26 cellular contexts compared by ENCODE assay signal in genomic region chr5:157233515-157233914, GRCh38. TPM values are rescaled to one million over a fixed set of nuclear protein-coding genes. Genes with fewer than 3 reads are reported as not detected.
DNase-seq lines count a peak whose midpoint lies in the region; ATAC-seq, FAIRE-seq and TF ChIP-seq lines count a peak whose summit lies in the region.
"Had no signal": no experiment of that assay in that cellular context is flagged by ENCODE, and none has a peak within 500 bp of the region (broad histone marks: within the 10 kb centered on the region; RNA-seq: fewer than 3 reads in every experiment).

No MANE protein-coding gene starts in this region.

- H4K91ac ChIP-seq in H1 (replicated peaks; ENCODE audit: insufficient read length, low read length) = no peak overlapping the region

- no peak overlapping the region for H2BK20ac ChIP-seq in H1 (ENCODE audit: low read length)

- no peak for ATAC-seq in activated CD8-positive, alpha-beta memory T cell treated with anti-CD3 and anti-CD28 coated beads, Interleukin-2, amount 10 ng/mL, durations not matched to agents 7 days and 5 days
- no peak for ATAC-seq in HG03108 (IDR thresholded peaks at IDR 0.05; ENCODE audit: unreplicated experiment)
- ATAC-seq: body of pancreas, WTC11 had no signal

- no peak overlapping the region for H3K14ac ChIP-seq in H1 (ENCODE audit: insufficient read length)

- no peak overlapping the region for H3K23ac ChIP-seq in H1 (ENCODE audit: insufficient read length)

- H3K36me3 Mint-ChIP-seq in activated CD8-positive, alpha-beta memory T cell treated with anti-CD3 and anti-CD28 coated beads, Interleukin-2, amount 10 ng/mL, durations not matched to agents 7 days and 5 days = peaks cover 78% of the 10 kb centered on the region
- peaks cover 27 to 93% (median 35%) of the 10 kb centered on the region in 3 donors for H3K36me3 Mint-ChIP-seq in CD8-positive, alpha-beta memory T cell
- H3K36me3 Mint-ChIP-seq in activated T-helper 2 cell treated with anti-CD3 and anti-CD28 coated beads, Interferon-gamma antibody, Interleukin-2, Interleukin-4, amounts not matched to agents 10 μg/mL and 5 μg/mL and 100 μg/mL, durations not matched to agents 14 hours and 24 hours and 36 hours (ENCODE audit: low read depth) = peaks cover 86% of the 10 kb centered on the region
- H3K36me3 Mint-ChIP-seq in endothelial cell (ENCODE audit: low read depth, unreplicated experiment) = no peaks in the 10 kb centered on the region
- H3K36me3 Mint-ChIP-seq: naive B cell, WTC11 had no signal

- intact Hi-C loops in activated T-helper 2 cell treated with anti-CD3 and anti-CD28 coated beads, Interferon-gamma antibody, Interleukin-2, Interleukin-4, amounts not matched to agents 10 μg/mL and 5 μg/mL and 100 μg/mL, durations not matched to agents 14 hours and 24 hours and 36 hours (cut with micrococcal nuclease) = no loop called here

- H3K36me3 ChIP-seq in CD8-positive, alpha-beta memory T cell (ENCODE audit: insufficient read depth, low read length) = peaks cover 86% of the 10 kb centered on the region
- no peaks in the 10 kb centered on the region for H3K36me3 ChIP-seq in H1 (ENCODE audit: control insufficient read depth in 2 of 4, insufficient read depth in 4 of 4, low read length in 3 of 4)
- H3K36me3 ChIP-seq: esophagus muscularis mucosa, suprapubic skin had no signal

- H3K9me3 ChIP-seq in CD8-positive, alpha-beta memory T cell (ENCODE audit: low read length) = no peaks in the 10 kb centered on the region
- H3K9me3 ChIP-seq in H1 (ENCODE audit: insufficient read depth in 2 of 2, low read depth in 1 of 2, low read length in 1 of 2) = no peaks in the 10 kb centered on the region
- H3K9me3 ChIP-seq: body of pancreas, Caco-2, esophagus muscularis mucosa, suprapubic skin had no signal

- H4K5ac ChIP-seq in H1 (ENCODE audit: insufficient read length, low read depth, low read length) = no peak overlapping the region

- H3K4me3 Mint-ChIP-seq in activated CD8-positive, alpha-beta memory T cell treated with anti-CD3 and anti-CD28 coated beads, Interleukin-2, amount 10 ng/mL, durations not matched to agents 7 days and 5 days = no peak overlapping the region
- peak overlapping the region in 3 of 7 donors; percentile 8 to 46 (median 10) for H3K4me3 Mint-ChIP-seq in CD8-positive, alpha-beta memory T cell
- no peak overlapping the region for H3K4me3 Mint-ChIP-seq in activated T-helper 2 cell treated with anti-CD3 and anti-CD28 coated beads, Interferon-gamma antibody, Interleukin-2, Interleukin-4, amounts not matched to agents 10 μg/mL and 5 μg/mL and 100 μg/mL, durations not matched to agents 14 hours and 24 hours and 36 hours (ENCODE audit: low read depth)
- H3K4me3 Mint-ChIP-seq in endothelial cell (ENCODE audit: unreplicated experiment) = no peak overlapping the region
- H3K4me3 Mint-ChIP-seq: B cell, HFFc6, naive B cell, WTC11 had no signal

- H3K9me3 Mint-ChIP-seq in activated CD8-positive, alpha-beta memory T cell treated with anti-CD3 and anti-CD28 coated beads, Interleukin-2, amount 10 ng/mL, durations not matched to agents 7 days and 5 days (ENCODE audit: low read depth) = no peaks in the 10 kb centered on the region
- no peaks in the 10 kb centered on the region for H3K9me3 Mint-ChIP-seq in CD8-positive, alpha-beta memory T cell
- H3K9me3 Mint-ChIP-seq in activated T-helper 2 cell treated with anti-CD3 and anti-CD28 coated beads, Interferon-gamma antibody, Interleukin-2, Interleukin-4, amounts not matched to agents 10 μg/mL and 5 μg/mL and 100 μg/mL, durations not matched to agents 14 hours and 24 hours and 36 hours = no peaks in the 10 kb centered on the region
- no peaks in the 10 kb centered on the region for H3K9me3 Mint-ChIP-seq in endothelial cell (ENCODE audit: unreplicated experiment)
- H3K9me3 Mint-ChIP-seq: HFFc6, naive B cell, WTC11 had no signal

- H3K9ac ChIP-seq in H1 (replicated peaks in 1 of 4; ENCODE audit: extremely low read depth in 1 of 4, low read depth in 3 of 4, low read length in 3 of 4) = no peak overlapping the region

- no peak for TF ChIP-seq EP300 in H1 (IDR thresholded peaks at IDR 0.05; ENCODE audit: borderline replicate concordance in 1 of 2, low read depth in 2 of 2, low read length in 2 of 2)

- no peak overlapping the region for H2BK120ac ChIP-seq in H1 (replicated peaks; ENCODE audit: low read depth, low read length)

- CTCF ChIA-PET in activated CD8-positive, alpha-beta memory T cell treated with anti-CD3 and anti-CD28 coated beads, Interleukin-2, amount 10 ng/mL, durations not matched to agents 7 days and 5 days (lab: Charles Lee) = interaction anchor here (1.1 to 1.3 kb wide), 2 partner anchors 39 to 70 kb away, joined by 3 read pairs; no protein-coding TSS in a partner anchor
- CTCF ChIA-PET in CD8-positive, alpha-beta memory T cell (lab: Charles Lee) = interaction anchor here (1.6 kb wide), 1 partner anchor 30 kb away, joined by 3 read pairs; no protein-coding TSS in a partner anchor
- CTCF ChIA-PET in H1 (lab: Charles Lee; ENCODE audit: partially characterized antibody) = interaction anchor here (0.9 to 2.0 kb wide), 3 partner anchors 19 to 21 kb away, joined by 4 to 5 read pairs (median 4); no protein-coding TSS in a partner anchor

- H2AFZ ChIP-seq in H1 (ENCODE audit: low read length) = no peak overlapping the region
- H2AFZ ChIP-seq: PC-9 had no signal

- H3K4me1 Mint-ChIP-seq in activated CD8-positive, alpha-beta memory T cell treated with anti-CD3 and anti-CD28 coated beads, Interleukin-2, amount 10 ng/mL, durations not matched to agents 7 days and 5 days = peaks cover 25% of the 10 kb centered on the region
- peaks cover 36 to 78% (median 57%) of the 10 kb centered on the region in 3 donors for H3K4me1 Mint-ChIP-seq in CD8-positive, alpha-beta memory T cell
- peaks cover 24% of the 10 kb centered on the region for H3K4me1 Mint-ChIP-seq in activated T-helper 2 cell treated with anti-CD3 and anti-CD28 coated beads, Interferon-gamma antibody, Interleukin-2, Interleukin-4, amounts not matched to agents 10 μg/mL and 5 μg/mL and 100 μg/mL, durations not matched to agents 14 hours and 24 hours and 36 hours (ENCODE audit: low read depth)
- H3K4me1 Mint-ChIP-seq in endothelial cell (ENCODE audit: unreplicated experiment) = no peaks in the 10 kb centered on the region
- H3K4me1 Mint-ChIP-seq: B cell had no signal

- no peak overlapping the region for H3K4me2 ChIP-seq in H1 (ENCODE audit: insufficient read depth in 1 of 2, low read depth in 2 of 2, low read length in 2 of 2)
- H3K4me2 ChIP-seq: PC-9 had no signal

- no peak overlapping the region for H2BK15ac ChIP-seq in H1 (ENCODE audit: low read length)

- no peak for TF ChIP-seq POLR2A in H1 (IDR thresholded peaks at IDR 0.05; ENCODE audit: control extremely low read depth in 1 of 2, low read depth in 2 of 2, low read length in 2 of 2)

- H2BK12ac ChIP-seq in H1 (ENCODE audit: low read depth, low read length) = no peak overlapping the region

- no peak overlapping the region for H3K18ac ChIP-seq in H1 (ENCODE audit: extremely low read depth, low read length)

- H3K56ac ChIP-seq in H1 (replicated peaks; ENCODE audit: insufficient read length, low read depth, low read length) = no peak overlapping the region

- H3K4me3 ChIP-seq in CD8-positive, alpha-beta memory T cell (ENCODE audit: low read length) = no peak overlapping the region
- H3K4me3 ChIP-seq in H1 (ENCODE audit: extremely low read depth in 1 of 4, insufficient read depth in 2 of 4, low read depth in 3 of 4, low read length in 4 of 4) = no peak overlapping the region
- H3K4me3 ChIP-seq: body of pancreas, esophagus muscularis mucosa, PC-9, suprapubic skin had no signal

- H4K20me1 ChIP-seq in H1 (replicated peaks in 1 of 2; ENCODE audit: control insufficient read depth in 1 of 2, insufficient read depth in 2 of 2, low read length in 2 of 2) = no peaks in the 10 kb centered on the region

- no peaks in the 10 kb centered on the region for H3K27me3 Mint-ChIP-seq in activated CD8-positive, alpha-beta memory T cell treated with anti-CD3 and anti-CD28 coated beads, Interleukin-2, amount 10 ng/mL, durations not matched to agents 7 days and 5 days
- H3K27me3 Mint-ChIP-seq in CD8-positive, alpha-beta memory T cell = no peaks in the 10 kb centered on the region
- no peaks in the 10 kb centered on the region for H3K27me3 Mint-ChIP-seq in activated T-helper 2 cell treated with anti-CD3 and anti-CD28 coated beads, Interferon-gamma antibody, Interleukin-2, Interleukin-4, amounts not matched to agents 10 μg/mL and 5 μg/mL and 100 μg/mL, durations not matched to agents 14 hours and 24 hours and 36 hours (ENCODE audit: low read depth)
- no peaks in the 10 kb centered on the region for H3K27me3 Mint-ChIP-seq in endothelial cell (ENCODE audit: unreplicated experiment)
- H3K27me3 Mint-ChIP-seq: B cell, naive B cell had no signal

- TF ChIP-seq RAD21 in H1 (IDR thresholded peaks at IDR 0.05 in 1 of 2, conservative IDR thresholded peaks at IDR 0.05 in 1 of 2; ENCODE audit: low read depth in 2 of 2, low read length in 2 of 2) = no peak

- no peak overlapping the region for H2BK5ac ChIP-seq in H1 (ENCODE audit: low read depth, low read length)

- H3K4me1 ChIP-seq in CD8-positive, alpha-beta memory T cell (ENCODE audit: insufficient read depth, low read length) = peaks cover 46% of the 10 kb centered on the region
- no peaks in the 10 kb centered on the region; a peak in 1 of 7 replicates for H3K4me1 ChIP-seq in H1 (replicated peaks in 1 of 4; ENCODE audit: control insufficient read depth in 3 of 4, insufficient read depth in 4 of 4, low read length in 3 of 4)
- H3K4me1 ChIP-seq: body of pancreas, esophagus muscularis mucosa, suprapubic skin had no signal

- H3K79me1 ChIP-seq in H1 (ENCODE audit: low read depth, low read length) = no peaks in the 10 kb centered on the region

- 76% methylated on average over 3 of the region's 3 CpGs; no CpG with 5 or more reads in 1 of the 2 experiments for WGBS in H1 (ENCODE audit: extremely low coverage in 1 of 2, insufficient coverage in 1 of 2, insufficient read length in 1 of 2, insufficient replicate concordance in 2 of 2, low coverage in 1 of 2, low lambda C conversion rate in 2 of 2, missing lambda C conversion rate in 1 of 2), 2 experiments

- no peak for FAIRE-seq in H1 (lab: Jason Lieb, UNC)

- TF ChIP-seq CTCF in H1 (IDR thresholded peaks at IDR 0.05; ENCODE audit: control extremely low read depth in 1 of 3, insufficient read depth in 1 of 3, low read depth in 1 of 3, low read length in 3 of 3) (no peak), endothelial cell (IDR thresholded peaks at IDR 0.05; ENCODE audit: unreplicated experiment) (no peak)

- H4K8ac ChIP-seq in H1 (ENCODE audit: extremely low read depth, insufficient read depth, low read length) = no peak overlapping the region

- H3K27ac ChIP-seq in CD8-positive, alpha-beta memory T cell (ENCODE audit: low read depth, low read length) = no peak overlapping the region
- H3K27ac ChIP-seq in H1 (ENCODE audit: low read depth, low read length) = no peak overlapping the region
- H3K27ac ChIP-seq: body of pancreas, esophagus muscularis mucosa, PC-9, suprapubic skin had no signal

- peak overlapping the region; percentile 76 for H3K27ac Mint-ChIP-seq in activated CD8-positive, alpha-beta memory T cell treated with anti-CD3 and anti-CD28 coated beads, Interleukin-2, amount 10 ng/mL, durations not matched to agents 7 days and 5 days
- peak overlapping the region; percentile 62 to 88 (median 88) for H3K27ac Mint-ChIP-seq in CD8-positive, alpha-beta memory T cell
- peak overlapping the region; percentile 68 for H3K27ac Mint-ChIP-seq in activated T-helper 2 cell treated with anti-CD3 and anti-CD28 coated beads, Interferon-gamma antibody, Interleukin-2, Interleukin-4, amounts not matched to agents 10 μg/mL and 5 μg/mL and 100 μg/mL, durations not matched to agents 14 hours and 24 hours and 36 hours
- H3K27ac Mint-ChIP-seq in endothelial cell (ENCODE audit: unreplicated experiment) = no peak overlapping the region
- H3K27ac Mint-ChIP-seq: B cell, HFFc6, WTC11 had no signal

- POLR2A ChIA-PET in CD8-positive, alpha-beta memory T cell (lab: Charles Lee) = interaction anchor here (0.8 to 1.4 kb wide), 2 partner anchors 16 to 81 kb away, joined by 3 read pairs; no protein-coding TSS in a partner anchor
- POLR2A ChIA-PET in H1 (lab: Charles Lee; ENCODE audit: partially characterized antibody) = no interaction called here

- H3K4ac ChIP-seq in H1 (replicated peaks; ENCODE audit: insufficient read length, low read depth, low read length) = no peak overlapping the region

- DNase-seq in activated CD8-positive, alpha-beta memory T cell treated with anti-CD3 and anti-CD28 coated beads, Interleukin-2, amount 10 ng/mL, durations not matched to agents 7 days and 5 days = no peak
- no peak for DNase-seq in activated CD8-positive, alpha-beta memory T cell treated with anti-CD3 and anti-CD28 coated beads, Interleukin-2, amount 50 U/mL, for 48 hours
- peak in 2 of 5 donors; percentile 70 to 76 for DNase-seq in CD8-positive, alpha-beta memory T cell
- DNase-seq in activated T-helper 2 cell treated with anti-CD3 and anti-CD28 coated beads, Interferon-gamma antibody, Interleukin-2, Interleukin-4, amounts not matched to agents 10 μg/mL and 5 μg/mL and 100 μg/mL, durations not matched to agents 14 hours and 24 hours and 36 hours (ENCODE audit: low spot score) = no peak
- peak in 1 of 2 experiments; percentile 33 for DNase-seq in H1 (ENCODE audit: low read depth in 1 of 2, low spot score in 2 of 2)
- DNase-seq in NCI-H1417 (lab: John Stamatoyannopoulos, UW) = no peak
- no peak for DNase-seq in endothelial cell (ENCODE audit: low spot score)
- DNase-seq: body of pancreas; Caco-2; foreskin melanocyte; HFFc6; mesendoderm; naive B cell; NCI-H1436 treated with DMSO at 0.1 percent for 48 hours; NCI-H510A treated with DMSO at 0.1 percent for 48 hours; NK-92 treated with Interleukin-12 subunit alpha and Interleukin-12 subunit beta, amount 100 ng/mL, for 24 hours; PC-9; SHP77 treated with DMSO at 0.1 percent for 48 hours had no signal

- H3K23me2 ChIP-seq in H1 (ENCODE audit: low read depth, low read length) = no peaks in the 10 kb centered on the region; the same call in 1 of the 2 replicates

- H2AK5ac ChIP-seq in H1 (ENCODE audit: low read depth, low read length) = no peak overlapping the region

- H3K27me3 ChIP-seq in CD8-positive, alpha-beta memory T cell (ENCODE audit: insufficient read depth, low read length, poor library complexity, severe bottlenecking) = no peaks in the 10 kb centered on the region
- no peaks in the 10 kb centered on the region for H3K27me3 ChIP-seq in H1 (replicated peaks in 1 of 4; ENCODE audit: control insufficient read depth in 3 of 4, extremely low read depth in 1 of 4, insufficient read depth in 3 of 4, low read length in 3 of 4)
- H3K27me3 ChIP-seq: body of pancreas, esophagus muscularis mucosa, suprapubic skin had no signal

- H3K79me2 ChIP-seq in H1 (ENCODE audit: control insufficient read depth in 1 of 2, insufficient read depth in 2 of 2, low read length in 2 of 2) = no peaks in the 10 kb centered on the region

RNA-seq across cellular contexts. Expression of gene CYFIP2, which starts 32.4 kb away (rescaled TPM):
- total RNA-seq in activated CD8-positive, alpha-beta memory T cell treated with anti-CD3 and anti-CD28 coated beads, Interleukin-2, amount 10 ng/mL, durations not matched to agents 7 days and 5 days = 100 to 1,000 TPM; 382 to 438 TPM
- total RNA-seq in CD8-positive, alpha-beta memory T cell = 100 to 1,000 TPM; 239 to 259 TPM
- polyA plus RNA-seq in CD8-positive, alpha-beta memory T cell = 534 TPM
- total RNA-seq in activated T-helper 2 cell treated with anti-CD3 and anti-CD28 coated beads, Interferon-gamma antibody, Interleukin-2, Interleukin-4, amounts not matched to agents 10 μg/mL and 5 μg/mL and 100 μg/mL, durations not matched to agents 14 hours and 24 hours and 36 hours = 171 and 182 TPM in 2 replicates
- 80.6 and 85.3 TPM in 2 replicates for total RNA-seq in H1 (2021; fragmentation: NEBNext Ultra II Directional; extraction: Animal tissue kit (Norgen Biotek cat#: 25700))
- polyA plus RNA-seq in H1 (2011; rRNA removed) = 45.1 and 60.6 TPM in 2 replicates
- polyA plus RNA-seq in H1 (2011; cell fraction: cytosol; rRNA removed) = 47.8 TPM
- 106 TPM for polyA plus RNA-seq in H1 (2011; cell fraction: nucleus; rRNA removed)
- polyA plus RNA-seq in H1 (2012, experiment 1 of 2) = 57.8 to 92.7 TPM (median 86.3 TPM) in 4 replicates
- polyA plus RNA-seq in H1 (2012, experiment 2 of 2) = 47.4 TPM
- polyA plus RNA-seq in H1 (2013, experiment 1 of 2) = 56.3 TPM
- polyA plus RNA-seq in H1 (2013, experiment 2 of 2) = 50.6 TPM
- 99.5 and 101 TPM in 2 replicates for polyA minus RNA-seq in H1 (2011; rRNA and poly(A)+ RNA removed)
- 47.6 TPM for polyA minus RNA-seq in H1 (2011; cell fraction: cytosol; rRNA and poly(A)+ RNA removed)
- 98.7 TPM for polyA minus RNA-seq in H1 (2011; cell fraction: nucleus; rRNA and poly(A)+ RNA removed)
- total RNA-seq in endothelial cell (ENCODE audit: unreplicated experiment) = 42.9 TPM
- total RNA-seq: PC-9 had no signal

RNA-seq across cellular contexts. Expression of gene ITK, which starts 52.9 kb away (rescaled TPM):
- total RNA-seq in activated CD8-positive, alpha-beta memory T cell treated with anti-CD3 and anti-CD28 coated beads, Interleukin-2, amount 10 ng/mL, durations not matched to agents 7 days and 5 days = 100 to 1,000 TPM; 209 to 215 TPM
- 100 to 1,000 TPM; 150 to 162 TPM for total RNA-seq in CD8-positive, alpha-beta memory T cell
- 129 TPM for polyA plus RNA-seq in CD8-positive, alpha-beta memory T cell
- 313 and 319 TPM in 2 replicates for total RNA-seq in activated T-helper 2 cell treated with anti-CD3 and anti-CD28 coated beads, Interferon-gamma antibody, Interleukin-2, Interleukin-4, amounts not matched to agents 10 μg/mL and 5 μg/mL and 100 μg/mL, durations not matched to agents 14 hours and 24 hours and 36 hours
- total RNA-seq in H1 (2021; fragmentation: NEBNext Ultra II Directional; extraction: Animal tissue kit (Norgen Biotek cat#: 25700)) = not detected in 2 replicates
- polyA plus RNA-seq in H1 (2011; rRNA removed) = 0.05 TPM in 1 of 2 replicates, not detected in the other
- 0.03 TPM for polyA plus RNA-seq in H1 (2011; cell fraction: cytosol; rRNA removed)
- not detected for polyA plus RNA-seq in H1 (2011; cell fraction: nucleus; rRNA removed)
- 0.04 to 0.15 TPM (median 0.07 TPM) in 3 of 4 replicates, not detected in the other for polyA plus RNA-seq in H1 (2012, experiment 1 of 2)
- polyA plus RNA-seq in H1 (2012, experiment 2 of 2) = not detected
- 0.02 TPM for polyA plus RNA-seq in H1 (2013, experiment 1 of 2)
- 0.06 TPM for polyA plus RNA-seq in H1 (2013, experiment 2 of 2)
- polyA minus RNA-seq in H1 (2011; rRNA and poly(A)+ RNA removed) = 0.10 TPM in 1 of 2 replicates, not detected in the other
- not detected for polyA minus RNA-seq in H1 (2011; cell fraction: cytosol; rRNA and poly(A)+ RNA removed)
- not detected for polyA minus RNA-seq in H1 (2011; cell fraction: nucleus; rRNA and poly(A)+ RNA removed)
- total RNA-seq in endothelial cell (ENCODE audit: unreplicated experiment) = not detected
- total RNA-seq: A673, Caco-2, HFFc6, MCF 10A, osteoblast, PC-9 had no signal

Comparison
In these comparisons a context has a peak if more than half of its experiments do, and no peak if none do; other contexts are left out.
1. RNA of gene ITK, which starts 52.9 kb away (total RNA-seq): 313 to 319 TPM in activated T-helper 2 cell treated with anti-CD3 and anti-CD28 coated beads, Interferon-gamma antibody, Interleukin-2, Interleukin-4, amounts not matched to agents 10 μg/mL and 5 μg/mL and 100 μg/mL, durations not matched to agents 14 hours and 24 hours and 36 hours, 209 to 215 TPM in activated CD8-positive, alpha-beta memory T cell treated with anti-CD3 and anti-CD28 coated beads, Interleukin-2, amount 10 ng/mL, durations not matched to agents 7 days and 5 days and 150 to 162 TPM in CD8-positive, alpha-beta memory T cell; not detected in endothelial cell (single experiment) and not detected in H1; every median in the first group is over 100 times any median in the second.